16 cellular contexts compared by ENCODE assay signal in the genomic region with DNA sequence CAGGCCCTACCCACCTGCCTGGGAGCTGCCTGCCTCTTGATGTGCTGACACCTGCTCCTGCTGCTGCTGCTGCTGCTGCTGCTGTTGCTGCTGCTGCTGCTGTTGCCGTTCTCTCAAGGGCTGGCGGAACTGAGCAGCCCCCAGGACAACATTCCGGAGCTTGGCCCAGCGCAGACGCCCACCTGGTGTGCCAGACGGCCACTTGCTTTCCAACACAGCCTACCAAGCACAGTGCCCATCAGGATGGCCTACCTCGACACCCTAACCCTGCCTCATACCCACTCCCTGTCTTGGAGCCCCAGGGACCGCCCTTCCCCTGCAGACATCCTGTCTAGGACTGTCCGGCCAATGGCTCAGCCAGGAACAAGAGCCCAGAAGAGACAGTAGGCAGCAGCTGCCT.
"Had no signal": no experiment of that assay in that cellular context is flagged by ENCODE, and none has a peak within 500 bp of the region (broad histone marks: within the 10 kb centered on the region; RNA-seq: fewer than 3 reads in every experiment).

No MANE protein-coding gene starts in this region.

- H3K27ac ChIP-seq: brain microvascular endothelial cell, heart left ventricle, left lung, pancreas, SJCRH30, tibial artery had no signal

- H3K27ac Mint-ChIP-seq: nephron progenitor cell had no signal

- H3K4me3 ChIP-seq: heart left ventricle, left lung, pancreas, SJCRH30, tibial artery had no signal

- ATAC-seq: activated T-cell treated with anti-CD3 and anti-CD28 coated beads, Interleukin-2, amount 50 U/mL, for 4 hours; heart left ventricle; left lung; pancreas had no signal

- DNase-seq: activated CD4-positive, alpha-beta T cell treated with anti-CD3 and anti-CD28 coated beads, Interleukin-2, amount 50 U/mL, for 4 hours; activated CD4-positive, CD25-positive, alpha-beta regulatory T cell treated with anti-CD3 and anti-CD28 coated beads, Interleukin-2, amount 50 U/mL, for 72 hours; activated naive CD4-positive, alpha-beta T cell treated with anti-CD3 and anti-CD28 coated beads, Interleukin-2, amount 50 U/mL, for 16 hours; activated T-cell treated with anti-CD3 and anti-CD28 coated beads, Interleukin-2, amount 50 U/mL, for 4 hours; brain microvascular endothelial cell; foreskin melanocyte; heart left ventricle; mesenchymal stem cell; nephron progenitor cell; SJCRH30; stimulated activated CD4-positive, alpha-beta T cell treated with anti-CD3 and anti-CD28 coated beads, Interleukin-15, amount 100 ng/mL, for 24 hours; stimulated activated CD4-positive, alpha-beta T cell treated with anti-CD3 and anti-CD28 coated beads, Interleukin-4, amount 100 ng/mL, for 4 hours; T-helper 9 cell had no signal

- H3K27me3 ChIP-seq: brain microvascular endothelial cell, heart left ventricle, left lung, pancreas, SJCRH30, tibial artery had no signal

- H3K4me3 Mint-ChIP-seq: activated T-cell treated with anti-CD3 and anti-CD28 coated beads, Interleukin-2, amount 50 U/mL, for 4 hours; nephron progenitor cell had no signal

- H3K4me1 Mint-ChIP-seq: nephron progenitor cell had no signal

- H3K4me1 ChIP-seq: heart left ventricle, pancreas, SJCRH30, tibial artery had no signal

- H3K9me3 ChIP-seq: heart left ventricle, left lung, pancreas, SJCRH30, tibial artery had no signal

- H3K9me3 Mint-ChIP-seq: activated T-cell treated with anti-CD3 and anti-CD28 coated beads, Interleukin-2, amount 50 U/mL, for 4 hours; nephron progenitor cell had no signal
